ENCODE assay signal across 24 cellular contexts in genomic region chr16:1918890-1919679, GRCh38. TPM values are rescaled to one million over a fixed set of nuclear protein-coding genes. Genes with fewer than 3 reads are reported as not detected.
A peak's percentile ranks its signal among the peaks of the same experiment; 100 is the strongest.
DNase-seq lines count a peak whose midpoint lies in the region; ATAC-seq, FAIRE-seq and TF ChIP-seq lines count a peak whose summit lies in the region.
"Had no signal": no experiment of that assay in that cellular context is flagged by ENCODE, and none has a peak within 500 bp of the region (broad histone marks: within the 10 kb centered on the region; RNA-seq: fewer than 3 reads in every experiment).

No MANE protein-coding gene starts in this region.

- H3K9me3 ChIP-seq in HUES6 (ENCODE audit: control insufficient read depth, insufficient read depth, low read depth, low read length) = 0 out of 2 replicates have a peak, but pooled peaks cover 2% of the 10 kb centered on the region
- H3K9me3 ChIP-seq in endodermal cell (ENCODE audit: control insufficient read depth, low read length) = no peaks in the 10 kb centered on the region
- H3K9me3 ChIP-seq: ascending aorta, heart right ventricle, thyroid gland had no signal

- no peaks in the 10 kb centered on the region for H3K36me3 Mint-ChIP-seq in endodermal cell (ENCODE audit: low read depth)
- H3K36me3 Mint-ChIP-seq: activated naive CD4-positive, alpha-beta T cell treated with anti-CD3 and anti-CD28 coated beads, Interleukin-2, amount 50 U/mL, for 24 hours; CD4-positive, CD25-positive, alpha-beta regulatory T cell; natural killer cell treated with Interleukin-12 subunit alpha and Interleukin-12 subunit beta and Interleukin-15 and Interleukin-18, amount 100 ng/mL, for 72 hours had no signal

- DNase-seq in COLO668 (lab: John Stamatoyannopoulos, UW; ENCODE audit: unreplicated experiment) = peak; percentile 37
- DNase-seq in endodermal cell = peak; percentile 69
- no peak for DNase-seq in left lobe of liver (ENCODE audit: low spot score)
- DNase-seq in occipital lobe (lab: John Stamatoyannopoulos, UW) = no peak
- DNase-seq in H54 (ENCODE audit: insufficient read length, low spot score) = no peak
- no peak for DNase-seq in NOMO-1 (lab: John Stamatoyannopoulos, UW; ENCODE audit: unreplicated experiment in 2 of 2)
- DNase-seq: activated T-cell treated with anti-CD3 and anti-CD28 coated beads, Interleukin-2, amount 50 U/mL, for 72 hours; CD4-positive, CD25-positive, alpha-beta regulatory T cell; DMS79 treated with DMSO at 0.1 percent for 48 hours; HCEC 1CT; heart right ventricle; small intestine; stimulated activated naive CD4-positive, alpha-beta T cell; thyroid gland had no signal

- no peak for TF ChIP-seq POLR2A in H54 (IDR thresholded peaks at IDR 0.05; ENCODE audit: low read depth, low read length)

- peak; percentile 9 for ATAC-seq in left lobe of liver
- no peak for ATAC-seq in HG02885 (IDR thresholded peaks at IDR 0.05; ENCODE audit: poor library complexity, unreplicated experiment)
- ATAC-seq: activated T-cell treated with anti-CD3 and anti-CD28 coated beads, Interleukin-2, amount 50 U/mL, for 72 hours; heart right ventricle; natural killer cell treated with Interleukin-12 subunit alpha and Interleukin-12 subunit beta and Interleukin-15 and Interleukin-18, amount 100 ng/mL, for 72 hours had no signal

- H3K27me3 ChIP-seq in HUES6 (ENCODE audit: control insufficient read depth, insufficient read depth, low read length) (peaks cover 88% of the 10 kb centered on the region), endodermal cell (ENCODE audit: control insufficient read depth, insufficient read depth, low read length, poor library complexity, severe bottlenecking) (peaks cover 96% of the 10 kb centered on the region)

- H3K4me1 ChIP-seq in HUES6 (ENCODE audit: control insufficient read depth, insufficient read depth, low read length) (peaks cover 50% of the 10 kb centered on the region), endodermal cell (ENCODE audit: control insufficient read depth, insufficient read depth, low read length) (no peaks in the 10 kb centered on the region)
- H3K4me1 ChIP-seq: ascending aorta had no signal

- peaks cover 2% of the 10 kb centered on the region for H3K4me1 Mint-ChIP-seq in endodermal cell
- H3K4me1 Mint-ChIP-seq: activated naive CD4-positive, alpha-beta T cell treated with anti-CD3 and anti-CD28 coated beads, Interleukin-2, amount 50 U/mL, for 24 hours had no signal

- no peak for FAIRE-seq in H54 (lab: Jason Lieb, UNC)
- FAIRE-seq: small intestine had no signal

- peak overlapping the region; percentile 61 for H3K4me3 ChIP-seq in HUES6 (ENCODE audit: low read depth, low read length)
- no peak overlapping the region for H3K4me3 ChIP-seq in endodermal cell (ENCODE audit: low read length)
- H3K4me3 ChIP-seq: thyroid gland had no signal

- no peak overlapping the region for H3K27ac Mint-ChIP-seq in endodermal cell
- H3K27ac Mint-ChIP-seq: activated naive CD4-positive, alpha-beta T cell treated with anti-CD3 and anti-CD28 coated beads, Interleukin-2, amount 50 U/mL, for 24 hours; activated T-cell treated with anti-CD3 and anti-CD28 coated beads, Interleukin-2, amount 50 U/mL, for 72 hours; CD4-positive, CD25-positive, alpha-beta regulatory T cell; natural killer cell treated with Interleukin-12 subunit alpha and Interleukin-12 subunit beta and Interleukin-15 and Interleukin-18, amount 100 ng/mL, for 72 hours had no signal

- no peaks in the 10 kb centered on the region for H3K36me3 ChIP-seq in HUES6 (ENCODE audit: control insufficient read depth, insufficient read depth, low read length)
- H3K36me3 ChIP-seq in endodermal cell (ENCODE audit: control insufficient read depth, insufficient read depth, low read length) = no peaks in the 10 kb centered on the region
- H3K36me3 ChIP-seq: ascending aorta, heart right ventricle, thyroid gland had no signal

- peak overlapping the region; percentile 12 for H3K4me3 Mint-ChIP-seq in endodermal cell
- H3K4me3 Mint-ChIP-seq: activated naive CD4-positive, alpha-beta T cell treated with anti-CD3 and anti-CD28 coated beads, Interleukin-2, amount 50 U/mL, for 24 hours; activated T-cell treated with anti-CD3 and anti-CD28 coated beads, Interleukin-2, amount 50 U/mL, for 72 hours; CD4-positive, CD25-positive, alpha-beta regulatory T cell; natural killer cell treated with Interleukin-12 subunit alpha and Interleukin-12 subunit beta and Interleukin-15 and Interleukin-18, amount 100 ng/mL, for 72 hours had no signal

- H3K9ac ChIP-seq in HUES6 (ENCODE audit: low read length) (no peak overlapping the region), endodermal cell (ENCODE audit: extremely low read depth, low read length, poor library complexity, severe bottlenecking) (no peak overlapping the region)

- 24 to 44% methylated on average over 15 to 27 of the region's 27 CpGs for WGBS in endodermal cell (ENCODE audit: insufficient coverage in 1 of 2, insufficient read length in 1 of 2), 2 experiments

- H3K27ac ChIP-seq in HUES6 (ENCODE audit: low read depth, low read length) (no peak overlapping the region), endodermal cell (ENCODE audit: low read depth, low read length) (no peak overlapping the region)
- H3K27ac ChIP-seq: ascending aorta, heart right ventricle, RWPE1, thyroid gland had no signal

- peaks cover 90% of the 10 kb centered on the region for H3K27me3 Mint-ChIP-seq in endodermal cell (ENCODE audit: insufficient read depth)

- no peaks in the 10 kb centered on the region for H3K9me3 Mint-ChIP-seq in endodermal cell
- H3K9me3 Mint-ChIP-seq: activated naive CD4-positive, alpha-beta T cell treated with anti-CD3 and anti-CD28 coated beads, Interleukin-2, amount 50 U/mL, for 24 hours; activated T-cell treated with anti-CD3 and anti-CD28 coated beads, Interleukin-2, amount 50 U/mL, for 72 hours; natural killer cell treated with Interleukin-12 subunit alpha and Interleukin-12 subunit beta and Interleukin-15 and Interleukin-18, amount 100 ng/mL, for 72 hours had no signal

- no peak for TF ChIP-seq CTCF in endodermal cell (conservative IDR thresholded peaks at IDR 0.05)

RNA-seq across cellular contexts. Expression of gene HS3ST6, which starts 0.9 kb away (rescaled TPM):
- not detected for total RNA-seq in endodermal cell
- polyA plus RNA-seq in endodermal cell (2013, experiment 1 of 2) = not detected
- not detected for polyA plus RNA-seq in endodermal cell (2013, experiment 2 of 2)
- total RNA-seq in left lobe of liver = not detected
- total RNA-seq in occipital lobe = not detected
- total RNA-seq: activated CD8-positive, alpha-beta memory T cell treated with anti-CD3 and anti-CD28 coated beads for 36 hours; activated T-cell treated with anti-CD3 and anti-CD28 coated beads, Interleukin-2, amount 50 U/mL, for 72 hours; ascending aorta; CD4-positive, CD25-positive, alpha-beta regulatory T cell; cerebellum; heart right ventricle; HT1080; natural killer cell treated with Interleukin-12 subunit alpha and Interleukin-12 subunit beta and Interleukin-15 and Interleukin-18, amount 100 ng/mL, for 72 hours; pulmonary artery endothelial cell had no signal
- polyA plus RNA-seq: CD4-positive, CD25-positive, alpha-beta regulatory T cell had no signal

RNA-seq across cellular contexts. Expression of gene MSRB1, which starts 23.9 kb away (rescaled TPM):
- total RNA-seq in endodermal cell = 10 to 100 TPM; 20.6 to 23.5 TPM
- 21.5 TPM for polyA plus RNA-seq in endodermal cell (2013, experiment 1 of 2)
- 19.3 TPM for polyA plus RNA-seq in endodermal cell (2013, experiment 2 of 2)
- 124 TPM for total RNA-seq in left lobe of liver
- total RNA-seq in occipital lobe = 3.6 TPM

RNA-seq across cellular contexts. Expression of gene RPL3L, which starts 35.4 kb away (rescaled TPM):
- total RNA-seq in endodermal cell (not detected), left lobe of liver (not detected), occipital lobe (not detected)
- polyA plus RNA-seq in endodermal cell (2013, experiment 1 of 2) = not detected
- not detected for polyA plus RNA-seq in endodermal cell (2013, experiment 2 of 2)
- total RNA-seq: ascending aorta; CD4-positive, CD25-positive, alpha-beta regulatory T cell; HT1080; pulmonary artery endothelial cell; thyroid gland had no signal
- polyA plus RNA-seq: CD4-positive, CD25-positive, alpha-beta regulatory T cell had no signal

RNA-seq across cellular contexts. Expression of gene NDUFB10, which starts 40.3 kb away (rescaled TPM):
- 100 to 1,000 TPM; 167 to 192 TPM for total RNA-seq in endodermal cell
- polyA plus RNA-seq in endodermal cell (2013, experiment 1 of 2) = 155 TPM
- 150 TPM for polyA plus RNA-seq in endodermal cell (2013, experiment 2 of 2)
- total RNA-seq in left lobe of liver = 88.6 TPM
- total RNA-seq in occipital lobe = 63.9 TPM

RNA-seq across cellular contexts. Expression of gene RPS2, which starts 45.5 kb away (rescaled TPM):
- total RNA-seq in endodermal cell = 1,000 to 10,000 TPM; 3,064 to 3,492 TPM
- polyA plus RNA-seq in endodermal cell (2013, experiment 1 of 2) = 4,092 TPM
- 3,717 TPM for polyA plus RNA-seq in endodermal cell (2013, experiment 2 of 2)
- 545 TPM for total RNA-seq in left lobe of liver
- total RNA-seq in occipital lobe = 1,574 TPM

Comparison
In these comparisons a context has a peak if more than half of its experiments do, and no peak if none do; other contexts are left out.
1. DNase-seq: peak in COLO668 (single experiment) and endodermal cell (single experiment); none in left lobe of liver (single experiment), occipital lobe (single experiment), H54 (single experiment) and NOMO-1 (0 of 2).